8 cellular contexts compared by ENCODE assay signal in the genomic region with DNA sequence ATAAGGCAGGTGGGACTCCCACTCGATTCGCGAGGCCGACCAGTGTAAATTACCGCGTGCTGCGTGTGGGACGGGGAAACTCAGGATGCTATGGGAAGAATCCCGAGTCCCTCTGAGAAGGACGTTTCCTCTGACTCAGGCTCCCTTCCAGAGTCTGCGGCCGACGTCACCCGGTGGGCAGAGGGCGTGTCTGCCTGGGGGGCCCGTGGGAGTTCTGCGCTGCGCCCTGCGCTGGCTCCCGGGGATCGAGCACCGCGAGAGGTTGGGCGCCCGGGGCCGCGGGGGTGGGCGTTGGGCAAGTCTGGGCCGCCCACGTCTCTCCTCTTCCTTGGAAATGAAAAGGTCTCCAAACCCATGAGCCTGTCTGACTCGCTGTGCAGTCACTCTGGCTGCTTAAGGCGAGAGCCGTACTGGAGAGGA. TPM values are rescaled to one million over a fixed set of nuclear protein-coding genes. Genes with fewer than 3 reads are reported as not detected.
A peak's percentile ranks its signal among the peaks of the same experiment; 100 is the strongest.
DNase-seq lines count a peak whose midpoint lies in the region; ATAC-seq and TF ChIP-seq lines count a peak whose summit lies in the region.

No MANE protein-coding gene starts in this region.

- H3K27ac Mint-ChIP-seq in activated naive CD8-positive, alpha-beta T cell treated with anti-CD3 and anti-CD28 coated beads for 36 hours: peak overlapping the region; percentile 20

- H3K27me3 ChIP-seq in PC-3 (ENCODE audit: low read length): no peaks in the 10 kb centered on the region

- H3F3A ChIP-seq in PC-3 (ENCODE audit: low read length, unreplicated experiment): no peaks in the 10 kb centered on the region

- intact Hi-C loops in PC-3 (cut with micrococcal nuclease): loop anchor here (5.0 kb wide), 1 partner anchor 90 kb away; no protein-coding TSS in a partner anchor

- peaks cover 24% of the 10 kb centered on the region for H3K27me3 Mint-ChIP-seq in activated naive CD8-positive, alpha-beta T cell treated with anti-CD3 and anti-CD28 coated beads for 36 hours

- peaks cover 19% of the 10 kb centered on the region for H3K4me1 ChIP-seq in PC-3 (ENCODE audit: insufficient read depth, low read length)

- CTCF ChIA-PET in PC-3 (lab: Charles Lee): no interaction called here

- peak; percentile 78 for DNase-seq in activated effector memory CD4-positive, alpha-beta T cell treated with anti-CD3 and anti-CD28 coated beads, Interleukin-2, amount 50 U/mL, for 16 hours
- DNase-seq in activated effector memory CD4-positive, alpha-beta T cell treated with Interleukin-2 at 50 U/mL for 16 hours: no peak
- DNase-seq in PC-3: peak; percentile 86
- DNase-seq in activated naive CD8-positive, alpha-beta T cell treated with anti-CD3 and anti-CD28 coated beads for 36 hours: peak; percentile 62
- peak; percentile 77 for DNase-seq in hepatic stellate cell (ENCODE audit: low spot score)
- DNase-seq in skeletal muscle cell (ENCODE audit: low read depth): peak; percentile 36
- DNase-seq in NCI-H187 treated with DMSO at 0.1 percent for 48 hours (lab: John Stamatoyannopoulos, UW): no peak
- no peak for DNase-seq in mesenteric fat pad (ENCODE audit: low spot score)

- BruUV-seq in PC-3 (replicated peaks; lab: Mats Ljungman, UMichigan): TSS peak; percentile 77

- H3K36me3 ChIP-seq in PC-3 (ENCODE audit: low read depth, low read length): no peaks in the 10 kb centered on the region

- H3K27ac ChIP-seq in PC-3 (ENCODE audit: low read length): peak overlapping the region; percentile 96

- no peaks in the 10 kb centered on the region for H4K20me1 ChIP-seq in PC-3 (ENCODE audit: low read length)

- H3K4me1 Mint-ChIP-seq in activated naive CD8-positive, alpha-beta T cell treated with anti-CD3 and anti-CD28 coated beads for 36 hours: peaks cover 26% of the 10 kb centered on the region

- H3K4me3 Mint-ChIP-seq in activated naive CD8-positive, alpha-beta T cell treated with anti-CD3 and anti-CD28 coated beads for 36 hours: peak overlapping the region; percentile 81

- no peaks in the 10 kb centered on the region for H3K9me2 ChIP-seq in PC-3 (replicated peaks; ENCODE audit: low read length)

- H3K79me2 ChIP-seq in PC-3 (ENCODE audit: low read length): peaks cover 32% of the 10 kb centered on the region

- H3K9me3 ChIP-seq in PC-3 (ENCODE audit: low read length): no peaks in the 10 kb centered on the region

- TF ChIP-seq CTCF in PC-3 (conservative IDR thresholded peaks at IDR 0.05; ENCODE audit: low read depth, low read length): no peak

- peak overlapping the region; percentile 91 for H3K4me2 ChIP-seq in PC-3 (ENCODE audit: low read length)

- H2AFZ ChIP-seq in PC-3 (ENCODE audit: low read length): peak overlapping the region; percentile 88

- ATAC-seq in PC-3: peak; percentile 79

- H3K9me3 Mint-ChIP-seq in activated naive CD8-positive, alpha-beta T cell treated with anti-CD3 and anti-CD28 coated beads for 36 hours: no peaks in the 10 kb centered on the region

- peak overlapping the region; percentile 83 for H3K4me3 ChIP-seq in PC-3 (ENCODE audit: low read length)
- H3K4me3 ChIP-seq in skeletal muscle cell (ENCODE audit: low read depth, low read length): peak overlapping the region; percentile 78

- peak overlapping the region; percentile 96 for H3K9ac ChIP-seq in PC-3 (ENCODE audit: low read length)

- no peaks in the 10 kb centered on the region for H3K36me3 Mint-ChIP-seq in activated naive CD8-positive, alpha-beta T cell treated with anti-CD3 and anti-CD28 coated beads for 36 hours

- POLR2A ChIA-PET in PC-3 (lab: Charles Lee; ENCODE audit: unreplicated experiment): no interaction called here

RNA-seq across cellular contexts. Expression of a gene that starts 0.5 kb away (rescaled TPM):
- 5.9 and 7.3 TPM in 2 replicates for total RNA-seq in PC-3 (2014; rRNA removed)
- 1 to 10 TPM; 1.8 to 2.9 TPM for total RNA-seq in activated naive CD8-positive, alpha-beta T cell treated with anti-CD3 and anti-CD28 coated beads for 36 hours
- 0.51 TPM for total RNA-seq in mesenteric fat pad

RNA-seq across cellular contexts. Expression of a gene that starts 0.6 kb away (rescaled TPM):
- 0.29 and 1.1 TPM in 2 replicates for total RNA-seq in PC-3 (2014; rRNA removed)
- under 1 TPM; 0.34 to 0.64 TPM for total RNA-seq in activated naive CD8-positive, alpha-beta T cell treated with anti-CD3 and anti-CD28 coated beads for 36 hours
- total RNA-seq in mesenteric fat pad: 1.3 TPM

Comparison
In these comparisons a context has a peak if more than half of its experiments do, and no peak if none do; other contexts are left out.
1. DNase-seq: peak in activated effector memory CD4-positive, alpha-beta T cell treated with anti-CD3 and anti-CD28 coated beads, Interleukin-2, amount 50 U/mL, for 16 hours (single experiment), PC-3 (single experiment), activated naive CD8-positive, alpha-beta T cell treated with anti-CD3 and anti-CD28 coated beads for 36 hours (single experiment), hepatic stellate cell (single experiment) and skeletal muscle cell (single experiment); none in activated effector memory CD4-positive, alpha-beta T cell treated with Interleukin-2 at 50 U/mL for 16 hours (single experiment), NCI-H187 treated with DMSO at 0.1 percent for 48 hours (single experiment) and mesenteric fat pad (single experiment).